17 cellular contexts compared by ENCODE assay signal in genomic region chr5:171201285-171201684, GRCh38.
A peak's percentile ranks its signal among the peaks of the same experiment; 100 is the strongest.
DNase-seq lines count a peak whose midpoint lies in the region; ATAC-seq lines count a peak whose summit lies in the region.
"Had no signal": no experiment of that assay in that cellular context is flagged by ENCODE, and none has a peak within 500 bp of the region (broad histone marks: within the 10 kb centered on the region; RNA-seq: fewer than 3 reads in every experiment).

No MANE protein-coding gene starts in this region.

- no peak overlapping the region for H4K8ac ChIP-seq in mesendoderm (ENCODE audit: low read depth, low read length)

- WGBS in mesendoderm (ENCODE audit: extremely low coverage, insufficient coverage, low lambda C conversion rate), result no CpG with 5 or more reads among the region's 6 CpGs

- ATAC-seq in HG02642 (IDR thresholded peaks at IDR 0.05; ENCODE audit: poor library complexity, unreplicated experiment), result no peak
- ATAC-seq: left colon, right lobe of liver had no signal

- H3K56ac ChIP-seq in mesendoderm (ENCODE audit: low read length), result no peak overlapping the region

- no peaks in the 10 kb centered on the region for H3K79me1 ChIP-seq in mesendoderm (ENCODE audit: low read length)

- H2BK5ac ChIP-seq in mesendoderm (ENCODE audit: low read length), result no peak overlapping the region

- no peaks in the 10 kb centered on the region for H3K27me3 ChIP-seq in mesendoderm (ENCODE audit: insufficient read depth, low read length, poor library complexity)
- H3K27me3 ChIP-seq: right lobe of liver had no signal

- H3K4me3 ChIP-seq in mesendoderm (ENCODE audit: low read length), result no peak overlapping the region
- H3K4me3 ChIP-seq: right lobe of liver had no signal

- H3K4me2 ChIP-seq in mesendoderm (ENCODE audit: low read length), result no peak overlapping the region

- no peaks in the 10 kb centered on the region for H3K79me2 ChIP-seq in mesendoderm (ENCODE audit: control insufficient read depth, insufficient read depth, low read length)

- no peak overlapping the region for H3K27ac ChIP-seq in mesendoderm (ENCODE audit: low read depth, low read length)
- H3K27ac ChIP-seq: C4-2B, right lobe of liver, RWPE1 had no signal

- H2BK120ac ChIP-seq in mesendoderm (ENCODE audit: low read depth, low read length), result no peak overlapping the region

- no peak overlapping the region for H4K5ac ChIP-seq in mesendoderm (ENCODE audit: low read length)

- no peak overlapping the region for H3K9ac ChIP-seq in mesendoderm (ENCODE audit: low read length)

- no peak overlapping the region for H3K4ac ChIP-seq in mesendoderm (ENCODE audit: low read depth, low read length)

- DNase-seq in DMS79 treated with DMSO at 0.1 percent for 48 hours (lab: John Stamatoyannopoulos, UW) (peak; percentile 2), DMS79 (lab: John Stamatoyannopoulos, UW) (no peak), NCI-H2107 (lab: John Stamatoyannopoulos, UW) (peak; percentile 16), NCI-H82 treated with DMSO at 0.1 percent for 48 hours (lab: John Stamatoyannopoulos, UW; ENCODE audit: unreplicated experiment) (peak; percentile 81), mesendoderm (peak; percentile 26), Ammon's horn (ENCODE audit: low spot score) (no peak), NCI-H2029 (lab: John Stamatoyannopoulos, UW) (no peak)
- DNase-seq: 8988T; activated B cell treated with CpG ODN at 0.5 μM for 24 hours; activated effector memory CD4-positive, alpha-beta T cell treated with Interleukin-2 at 50 U/mL for 16 hours; amniotic stem cell; left colon; occipital lobe; right lobe of liver had no signal

- H3K36me3 ChIP-seq in mesendoderm (ENCODE audit: control insufficient read depth, insufficient read depth, low read length), result no peaks in the 10 kb centered on the region
- H3K36me3 ChIP-seq: right lobe of liver had no signal

- H3K18ac ChIP-seq in mesendoderm (ENCODE audit: low read length), result no peak overlapping the region

- H3K4me1 ChIP-seq in mesendoderm (ENCODE audit: control insufficient read depth, low read depth, low read length), result no peaks in the 10 kb centered on the region
- H3K4me1 ChIP-seq: right lobe of liver had no signal

- no peak overlapping the region for H3K23ac ChIP-seq in mesendoderm (ENCODE audit: low read length)

- H2BK15ac ChIP-seq in mesendoderm (replicated peaks; ENCODE audit: low read depth), result no peak overlapping the region

- no peak overlapping the region for H2AK5ac ChIP-seq in mesendoderm (ENCODE audit: low read length)

Comparison
In these comparisons a context has a peak if more than half of its experiments do, and no peak if none do; other contexts are left out.
1. DNase-seq: peak in DMS79 treated with DMSO at 0.1 percent for 48 hours (single experiment), NCI-H2107 (single experiment), NCI-H82 treated with DMSO at 0.1 percent for 48 hours (single experiment) and mesendoderm (single experiment); none in DMS79 (single experiment), Ammon's horn (single experiment) and NCI-H2029 (single experiment).